Comparison of ENCODE assay signal across 10 cellular contexts in genomic region chr14:66649515-66649914, GRCh38.
A peak's percentile ranks its signal among the peaks of the same experiment; 100 is the strongest.
DNase-seq lines count a peak whose midpoint lies in the region; ATAC-seq, FAIRE-seq and TF ChIP-seq lines count a peak whose summit lies in the region.
"Had no signal": no experiment of that assay in that cellular context is flagged by ENCODE, and none has a peak within 500 bp of the region (broad histone marks: within the 10 kb centered on the region; RNA-seq: fewer than 3 reads in every experiment).

No MANE protein-coding gene starts in this region.

- no peaks in the 10 kb centered on the region for H3K36me3 ChIP-seq in kidney (ENCODE audit: control insufficient read depth in 1 of 2, insufficient read depth in 2 of 2, low read length in 2 of 2)
- no peaks in the 10 kb centered on the region for H3K36me3 ChIP-seq in Peyer's patch

- H3K27me3 Mint-ChIP-seq in activated CD4-positive, alpha-beta memory T cell treated with anti-CD3 and anti-CD28 coated beads for 36 hours, result no peaks in the 10 kb centered on the region
- no peaks in the 10 kb centered on the region for H3K27me3 Mint-ChIP-seq in naive thymus-derived CD8-positive, alpha-beta T cell
- H3K27me3 Mint-ChIP-seq: activated naive CD8-positive, alpha-beta T cell treated with anti-CD3 and anti-CD28 coated beads, Interleukin-2, amount 10 ng/mL, durations not matched to agents 7 days and 5 days had no signal

- H3K9ac ChIP-seq in kidney (ENCODE audit: low read length in 2 of 2), result no peak overlapping the region
- H3K9ac ChIP-seq: SK-N-SH had no signal

- intact Hi-C loops in activated CD4-positive, alpha-beta memory T cell treated with anti-CD3 and anti-CD28 coated beads for 36 hours (cut with micrococcal nuclease), result loop anchor here (2.0 kb wide), 1 partner anchor 485 kb away; no protein-coding TSS in a partner anchor
- intact Hi-C loops in kidney (cut with DNase I), result no loop called here

- no peak for TF ChIP-seq POLR2A in Peyer's patch (IDR thresholded peaks at IDR 0.05)

- no peak overlapping the region for H3K4me3 Mint-ChIP-seq in activated CD4-positive, alpha-beta memory T cell treated with anti-CD3 and anti-CD28 coated beads for 36 hours
- H3K4me3 Mint-ChIP-seq in naive thymus-derived CD8-positive, alpha-beta T cell, result no peak overlapping the region
- H3K4me3 Mint-ChIP-seq: activated naive CD8-positive, alpha-beta T cell treated with anti-CD3 and anti-CD28 coated beads, Interleukin-2, amount 10 ng/mL, durations not matched to agents 7 days and 5 days had no signal

- ATAC-seq in GM18517 (IDR thresholded peaks at IDR 0.05; ENCODE audit: unreplicated experiment) (peak; percentile 75), GM21381 (IDR thresholded peaks at IDR 0.05; ENCODE audit: unreplicated experiment) (peak; percentile 64), HG03432 (IDR thresholded peaks at IDR 0.05; ENCODE audit: unreplicated experiment) (peak; percentile 77)
- no peak for ATAC-seq in naive thymus-derived CD8-positive, alpha-beta T cell

- TF ChIP-seq CTCF in kidney (IDR thresholded peaks at IDR 0.05; ENCODE audit: borderline replicate concordance, extremely low read depth, insufficient read depth) (no peak), Peyer's patch (IDR thresholded peaks at IDR 0.05) (no peak)

- H3K4me1 Mint-ChIP-seq in activated CD4-positive, alpha-beta memory T cell treated with anti-CD3 and anti-CD28 coated beads for 36 hours (ENCODE audit: low read depth), result peaks cover 18% of the 10 kb centered on the region
- H3K4me1 Mint-ChIP-seq in naive thymus-derived CD8-positive, alpha-beta T cell, result peaks cover 0 to 5% (median 2%) of the 10 kb centered on the region in 4 donors

- H3K4me3 ChIP-seq in kidney (ENCODE audit: low read length in 2 of 2) (no peak overlapping the region), Peyer's patch (no peak overlapping the region)

- H3K27ac Mint-ChIP-seq in activated CD4-positive, alpha-beta memory T cell treated with anti-CD3 and anti-CD28 coated beads for 36 hours, result peak overlapping the region; percentile 50
- H3K27ac Mint-ChIP-seq in naive thymus-derived CD8-positive, alpha-beta T cell, result peak overlapping the region in 1 of 10 donors; percentile 16
- H3K27ac Mint-ChIP-seq: activated naive CD8-positive, alpha-beta T cell treated with anti-CD3 and anti-CD28 coated beads, Interleukin-2, amount 10 ng/mL, durations not matched to agents 7 days and 5 days had no signal

- CTCF ChIA-PET in activated CD4-positive, alpha-beta memory T cell treated with anti-CD3 and anti-CD28 coated beads for 36 hours (lab: Charles Lee), result no interaction called here

- H3K27ac ChIP-seq in kidney (ENCODE audit: low read depth in 2 of 2, low read length in 2 of 2) (no peak overlapping the region), Peyer's patch (no peak overlapping the region)

- DNase-seq in activated CD4-positive, alpha-beta memory T cell treated with anti-CD3 and anti-CD28 coated beads for 36 hours, result peak; percentile 50
- DNase-seq in kidney, result no peak
- no peak for DNase-seq in Peyer's patch
- no peak for DNase-seq in naive thymus-derived CD8-positive, alpha-beta T cell
- no peak for DNase-seq in activated naive CD4-positive, alpha-beta T cell treated with Interleukin-2 at 50 U/mL for 16 hours
- DNase-seq: activated naive CD8-positive, alpha-beta T cell treated with anti-CD3 and anti-CD28 coated beads, Interleukin-2, amount 10 ng/mL, durations not matched to agents 7 days and 5 days; SK-N-SH had no signal

- no peaks in the 10 kb centered on the region for H3K9me3 ChIP-seq in kidney (ENCODE audit: control insufficient read depth in 1 of 2, low read length in 2 of 2)
- no peaks in the 10 kb centered on the region for H3K9me3 ChIP-seq in Peyer's patch
- H3K9me3 ChIP-seq: SK-N-SH had no signal

- H3K27me3 ChIP-seq in Peyer's patch, result no peaks in the 10 kb centered on the region

- H3K36me3 Mint-ChIP-seq in activated CD4-positive, alpha-beta memory T cell treated with anti-CD3 and anti-CD28 coated beads for 36 hours, result peaks cover 3% of the 10 kb centered on the region
- H3K36me3 Mint-ChIP-seq in naive thymus-derived CD8-positive, alpha-beta T cell, result peaks cover 2 to 9% (median 4%) of the 10 kb centered on the region in 3 donors
- H3K36me3 Mint-ChIP-seq: activated naive CD8-positive, alpha-beta T cell treated with anti-CD3 and anti-CD28 coated beads, Interleukin-2, amount 10 ng/mL, durations not matched to agents 7 days and 5 days had no signal

- peaks cover 3 to 10% of the 10 kb centered on the region in 2 donors for H3K4me1 ChIP-seq in kidney (ENCODE audit: control insufficient read depth in 1 of 2, insufficient read depth in 1 of 2, low read depth in 1 of 2, low read length in 2 of 2)
- no peaks in the 10 kb centered on the region for H3K4me1 ChIP-seq in Peyer's patch

- FAIRE-seq in kidney (lab: Jason Lieb, UNC), result no peak

- H3K9me3 Mint-ChIP-seq in activated CD4-positive, alpha-beta memory T cell treated with anti-CD3 and anti-CD28 coated beads for 36 hours, result peaks cover 3% of the 10 kb centered on the region
- H3K9me3 Mint-ChIP-seq in naive thymus-derived CD8-positive, alpha-beta T cell, result peaks cover 0 to 9% (median 1%) of the 10 kb centered on the region in 9 donors
- H3K9me3 Mint-ChIP-seq: activated naive CD8-positive, alpha-beta T cell treated with anti-CD3 and anti-CD28 coated beads, Interleukin-2, amount 10 ng/mL, durations not matched to agents 7 days and 5 days had no signal

- POLR2A ChIA-PET in activated CD4-positive, alpha-beta memory T cell treated with anti-CD3 and anti-CD28 coated beads for 36 hours (lab: Charles Lee), result no interaction called here
- POLR2A ChIA-PET in naive thymus-derived CD8-positive, alpha-beta T cell (lab: Charles Lee), result no interaction called here

Comparison
In these comparisons a context has a peak if more than half of its experiments do, and no peak if none do; other contexts are left out.
1. ATAC-seq: peak in GM18517 (single experiment), GM21381 (single experiment) and HG03432 (single experiment); none in naive thymus-derived CD8-positive, alpha-beta T cell (0 of 2).